Comparison of ENCODE assay signal across 9 cellular contexts in genomic region chr7:139586286-139586685, GRCh38.
"Had no signal": no experiment of that assay in that cellular context is flagged by ENCODE, and none has a peak within 500 bp of the region (broad histone marks: within the 10 kb centered on the region; RNA-seq: fewer than 3 reads in every experiment).

No MANE protein-coding gene starts in this region.

- H3K27ac ChIP-seq: GM23248, KMS-11 had no signal

- DNase-seq: GM23248, GOT3, H7, IMR-90, KBM-7 had no signal

- H3K4me3 ChIP-seq: GM23248, HAP-1 had no signal

- H3K9me3 ChIP-seq: HAP-1 had no signal

- H3K4me2 ChIP-seq: KMS-11 had no signal

- H3K9ac ChIP-seq: GM23248, KMS-11 had no signal

- ATAC-seq: HCT116 had no signal

- H2AFZ ChIP-seq: GM23248 had no signal

- FAIRE-seq: HTR-8/SVneo had no signal
